Comparison of ENCODE assay signal across 11 cellular contexts in genomic region chr16:74773431-74774222, GRCh38. TPM values are rescaled to one million over a fixed set of nuclear protein-coding genes. Genes with fewer than 3 reads are reported as not detected.
DNase-seq lines count a peak whose midpoint lies in the region; ATAC-seq and TF ChIP-seq lines count a peak whose summit lies in the region.
"Had no signal": no experiment of that assay in that cellular context is flagged by ENCODE, and none has a peak within 500 bp of the region (broad histone marks: within the 10 kb centered on the region; RNA-seq: fewer than 3 reads in every experiment).

No MANE protein-coding gene starts in this region.

- peaks cover 11 to 14% of the 10 kb centered on the region in 2 donors for H3K4me1 Mint-ChIP-seq in effector memory CD8-positive, alpha-beta T cell (ENCODE audit: low read depth in 2 of 2)
- H3K4me1 Mint-ChIP-seq in natural killer cell = peaks cover 15% of the 10 kb centered on the region in 2 donors

- peak overlapping the region; percentile 34; the same call in 1 of the 2 replicates for H3K27ac ChIP-seq in C4-2B
- H3K27ac ChIP-seq: right atrium auricular region had no signal

- no peak for ATAC-seq in effector memory CD8-positive, alpha-beta T cell (replicated peaks)
- no peak for ATAC-seq in natural killer cell
- ATAC-seq in GM21381 (IDR thresholded peaks at IDR 0.05; ENCODE audit: unreplicated experiment) = no peak
- no peak for ATAC-seq in HG03280 (IDR thresholded peaks at IDR 0.05; ENCODE audit: unreplicated experiment)
- no peak for ATAC-seq in GM21529 (IDR thresholded peaks at IDR 0.05; ENCODE audit: unreplicated experiment)

- DNase-seq in LNCaP clone FGC (ENCODE audit: low read depth) (no peak), natural killer cell (no peak), GOT3 (lab: John Stamatoyannopoulos, UW) (no peak)
- DNase-seq in effector memory CD8-positive, alpha-beta T cell = no peak

- no peaks in the 10 kb centered on the region for H3K9me3 Mint-ChIP-seq in effector memory CD8-positive, alpha-beta T cell
- H3K9me3 Mint-ChIP-seq in natural killer cell = no peaks in the 10 kb centered on the region

- no peak for TF ChIP-seq CTCF in C4-2B (conservative IDR thresholded peaks at IDR 0.05)
- TF ChIP-seq CTCF in LNCaP clone FGC (IDR thresholded peaks at IDR 0.05; ENCODE audit: control insufficient read depth, extremely low read depth, insufficient read depth) = no peak
- no peak for TF ChIP-seq CTCF in natural killer cell (IDR thresholded peaks at IDR 0.05)

- peaks cover 44 to 56% of the 10 kb centered on the region in 2 donors for H3K27me3 Mint-ChIP-seq in effector memory CD8-positive, alpha-beta T cell
- peaks cover 30 to 31% of the 10 kb centered on the region in 2 donors for H3K27me3 Mint-ChIP-seq in natural killer cell (ENCODE audit: low read depth in 2 of 2)

- no peak overlapping the region for H3K27ac Mint-ChIP-seq in effector memory CD8-positive, alpha-beta T cell
- no peak overlapping the region for H3K27ac Mint-ChIP-seq in natural killer cell

- no peaks in the 10 kb centered on the region for H3K36me3 Mint-ChIP-seq in effector memory CD8-positive, alpha-beta T cell (ENCODE audit: insufficient read depth)
- no peaks in the 10 kb centered on the region for H3K36me3 Mint-ChIP-seq in natural killer cell

- peak overlapping the region; percentile 54 for H3K4me3 ChIP-seq in LNCaP clone FGC (ENCODE audit: low read depth, low read length)
- H3K4me3 ChIP-seq: MG63 had no signal

- intact Hi-C loops in natural killer cell (cut with micrococcal nuclease) = no loop called here

- peak overlapping the region; percentile 81 to 82 for H3K4me3 Mint-ChIP-seq in effector memory CD8-positive, alpha-beta T cell
- peak overlapping the region; percentile 71 for H3K4me3 Mint-ChIP-seq in natural killer cell

RNA-seq across cellular contexts. Expression of gene FA2H, which starts 1.0 kb away (rescaled TPM):
- total RNA-seq in natural killer cell = under 1 TPM in 2 of 3 donors, not detected in 1; 0.14 to 0.93 TPM
- total RNA-seq: dermis blood vessel endothelial cell had no signal
